ENCODE assay signal across 8 cellular contexts in the genomic region with DNA sequence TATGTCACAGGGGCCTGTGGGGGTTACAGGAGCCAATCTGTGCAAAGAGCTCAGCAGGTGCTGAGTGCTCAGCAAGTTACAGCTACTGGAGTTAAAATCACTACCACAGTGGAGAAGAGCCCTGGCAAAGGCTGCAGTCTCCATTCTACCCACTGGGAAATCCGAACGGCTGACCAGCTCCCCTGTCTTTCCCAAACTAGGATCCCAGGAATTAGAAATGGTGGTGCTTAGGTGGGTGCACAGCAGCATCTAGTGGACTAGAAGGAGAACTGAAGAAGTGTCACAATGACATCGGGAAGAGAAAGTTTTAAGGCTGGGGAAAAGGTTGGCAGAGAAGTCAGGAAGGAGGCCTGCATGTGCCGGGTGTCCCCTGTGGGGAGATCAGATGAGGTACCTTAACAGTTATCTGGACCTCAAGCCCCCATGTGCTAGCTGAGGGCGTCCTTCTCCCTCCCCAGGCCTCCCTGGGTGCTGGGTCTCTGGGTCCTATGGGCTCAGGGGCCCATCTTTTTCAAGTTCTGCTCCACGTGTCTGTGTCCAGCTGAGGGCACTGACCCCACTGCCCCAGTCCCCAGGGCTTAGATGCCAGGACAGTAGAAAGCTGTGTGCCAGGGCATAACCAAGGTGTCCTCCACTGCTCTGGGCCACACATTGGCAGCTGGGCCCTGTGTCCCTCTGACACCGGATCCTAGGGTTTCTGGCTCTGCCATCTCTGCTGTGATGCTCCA. TPM values are rescaled to one million over a fixed set of nuclear protein-coding genes. Genes with fewer than 3 reads are reported as not detected.
DNase-seq lines count a peak whose midpoint lies in the region; ATAC-seq, FAIRE-seq and TF ChIP-seq lines count a peak whose summit lies in the region.
"Had no signal": no experiment of that assay in that cellular context is flagged by ENCODE, and none has a peak within 500 bp of the region (broad histone marks: within the 10 kb centered on the region; RNA-seq: fewer than 3 reads in every experiment).

No MANE protein-coding gene starts in this region.

- intact Hi-C loops in OCI-LY7 (cut with micrococcal nuclease; ENCODE audit: unreplicated experiment): no loop called here

- CTCF ChIA-PET in OCI-LY7 (lab: Charles Lee; ENCODE audit: unreplicated experiment): interaction anchor here (0.6 kb wide), 1 partner anchor 45 kb away, joined by 3 read pairs; no protein-coding TSS in a partner anchor

- no TSS peak for BruUV-seq in OCI-LY7 (replicated peaks; lab: Mats Ljungman, UMichigan)

- H3K9me2 ChIP-seq in OCI-LY7 (ENCODE audit: insufficient read depth, low read length): no peaks in the 10 kb centered on the region

- no peaks in the 10 kb centered on the region for H3K9me3 ChIP-seq in OCI-LY7 (ENCODE audit: low read length)
- H3K9me3 ChIP-seq in small intestine (ENCODE audit: control insufficient read depth, low read depth): no peaks in the 10 kb centered on the region

- DNase-seq in H4 (ENCODE audit: low spot score): peak; percentile 51
- DNase-seq in OCI-LY7 (ENCODE audit: low spot score): no peak
- DNase-seq in fibroblast of pulmonary artery (ENCODE audit: low read depth): peak; percentile 79
- peak; percentile 29 for DNase-seq in small intestine
- DNase-seq in NCI-H2029 treated with DMSO at 0.1 percent for 48 hours (lab: John Stamatoyannopoulos, UW): no peak
- DNase-seq: NCI-H2081 had no signal

- H3K36me3 ChIP-seq in OCI-LY7 (ENCODE audit: insufficient read depth, low read length): no peaks in the 10 kb centered on the region
- no peaks in the 10 kb centered on the region for H3K36me3 ChIP-seq in small intestine (ENCODE audit: control insufficient read depth in 2 of 2, insufficient read depth in 2 of 2, low read length in 2 of 2)

- no peak overlapping the region for H2AFZ ChIP-seq in OCI-LY7 (ENCODE audit: low read length)

- POLR2A ChIA-PET in OCI-LY7 (lab: Charles Lee): interaction anchor here (1.0 kb wide), 1 partner anchor 77 kb away, joined by 3 read pairs; no protein-coding TSS in a partner anchor

- TF ChIP-seq CTCF in OCI-LY7 (conservative IDR thresholded peaks at IDR 0.05; ENCODE audit: low read length) (peak; percentile 70), fibroblast of pulmonary artery (IDR thresholded peaks at IDR 0.05; ENCODE audit: low read length, missing control alignments) (peak; percentile 89)

- WGBS in small intestine, 3 donors: 54 to 66% (median 64%) methylated on average over 7 of the region's 7 CpGs

- no peaks in the 10 kb centered on the region for H3K27me3 ChIP-seq in small intestine (ENCODE audit: control insufficient read depth in 2 of 2, insufficient read depth in 2 of 2, low read length in 2 of 2)

- ATAC-seq in HG02970 (IDR thresholded peaks at IDR 0.05; ENCODE audit: low FRiP score, unreplicated experiment) (no peak), GM18520 (IDR thresholded peaks at IDR 0.05; ENCODE audit: unreplicated experiment) (no peak)

- H3K4me3 ChIP-seq in OCI-LY7 (ENCODE audit: low read depth, low read length, poor library complexity, severe bottlenecking): no peak overlapping the region
- H3K4me3 ChIP-seq in fibroblast of pulmonary artery (replicated peaks; ENCODE audit: low read depth, low read length): no peak overlapping the region
- H3K4me3 ChIP-seq in small intestine (ENCODE audit: low read depth in 1 of 2, low read length in 2 of 2): no peak overlapping the region

- H3K4me1 ChIP-seq in OCI-LY7 (ENCODE audit: insufficient read depth, low read length, poor library complexity, severe bottlenecking): no peaks in the 10 kb centered on the region
- H3K4me1 ChIP-seq in small intestine (ENCODE audit: control insufficient read depth in 2 of 2, insufficient read depth in 1 of 2, low read depth in 1 of 2, low read length in 1 of 2): no peaks in the 10 kb centered on the region

- no peaks in the 10 kb centered on the region for H4K20me1 ChIP-seq in OCI-LY7 (ENCODE audit: insufficient read depth, low read length)

- H3K79me2 ChIP-seq in OCI-LY7 (ENCODE audit: insufficient read depth, low read depth, low read length): no peaks in the 10 kb centered on the region

- H3K27ac ChIP-seq in OCI-LY7 (ENCODE audit: low read depth, low read length, poor library complexity, severe bottlenecking): no peak overlapping the region
- H3K27ac ChIP-seq in small intestine (ENCODE audit: low read depth in 1 of 2, low read length in 1 of 2): no peak overlapping the region

- no peak for FAIRE-seq in small intestine (lab: Jason Lieb, UNC)

- H3K4me2 ChIP-seq in OCI-LY7 (ENCODE audit: low read length): no peak overlapping the region

RNA-seq across cellular contexts. Expression of a gene that starts 1.9 kb away (rescaled TPM):
- not detected in 2 replicates for total RNA-seq in H4 (2014; rRNA removed; shearing (Covaris generic))
- not detected in 2 replicates for total RNA-seq in OCI-LY7 (2014; rRNA removed; shearing (Covaris generic))
- total RNA-seq in OCI-LY7 (2022): not detected in 2 replicates
- not detected for polyA plus RNA-seq in small intestine

RNA-seq across cellular contexts. Expression of a gene that starts 33.4 kb away (rescaled TPM):
- total RNA-seq in H4 (2014; rRNA removed; shearing (Covaris generic)): 0.23 TPM in 1 of 2 replicates, not detected in the other
- total RNA-seq in OCI-LY7 (2014; rRNA removed; shearing (Covaris generic)): not detected in 2 replicates
- total RNA-seq in OCI-LY7 (2022): not detected in 2 replicates
- 1 to 10 TPM in 1 of 3 donors, under 1 TPM in 1, not detected in 1; 0.27 to 2.2 TPM for polyA plus RNA-seq in small intestine

Comparison
In these comparisons a context has a peak if more than half of its experiments do, and no peak if none do; other contexts are left out.
1. DNase-seq: peak in H4 (single experiment), fibroblast of pulmonary artery (single experiment) and small intestine (single experiment); none in OCI-LY7 (single experiment) and NCI-H2029 treated with DMSO at 0.1 percent for 48 hours (single experiment).